1 cellular context compared by ENCODE assay signal in the genomic region with DNA sequence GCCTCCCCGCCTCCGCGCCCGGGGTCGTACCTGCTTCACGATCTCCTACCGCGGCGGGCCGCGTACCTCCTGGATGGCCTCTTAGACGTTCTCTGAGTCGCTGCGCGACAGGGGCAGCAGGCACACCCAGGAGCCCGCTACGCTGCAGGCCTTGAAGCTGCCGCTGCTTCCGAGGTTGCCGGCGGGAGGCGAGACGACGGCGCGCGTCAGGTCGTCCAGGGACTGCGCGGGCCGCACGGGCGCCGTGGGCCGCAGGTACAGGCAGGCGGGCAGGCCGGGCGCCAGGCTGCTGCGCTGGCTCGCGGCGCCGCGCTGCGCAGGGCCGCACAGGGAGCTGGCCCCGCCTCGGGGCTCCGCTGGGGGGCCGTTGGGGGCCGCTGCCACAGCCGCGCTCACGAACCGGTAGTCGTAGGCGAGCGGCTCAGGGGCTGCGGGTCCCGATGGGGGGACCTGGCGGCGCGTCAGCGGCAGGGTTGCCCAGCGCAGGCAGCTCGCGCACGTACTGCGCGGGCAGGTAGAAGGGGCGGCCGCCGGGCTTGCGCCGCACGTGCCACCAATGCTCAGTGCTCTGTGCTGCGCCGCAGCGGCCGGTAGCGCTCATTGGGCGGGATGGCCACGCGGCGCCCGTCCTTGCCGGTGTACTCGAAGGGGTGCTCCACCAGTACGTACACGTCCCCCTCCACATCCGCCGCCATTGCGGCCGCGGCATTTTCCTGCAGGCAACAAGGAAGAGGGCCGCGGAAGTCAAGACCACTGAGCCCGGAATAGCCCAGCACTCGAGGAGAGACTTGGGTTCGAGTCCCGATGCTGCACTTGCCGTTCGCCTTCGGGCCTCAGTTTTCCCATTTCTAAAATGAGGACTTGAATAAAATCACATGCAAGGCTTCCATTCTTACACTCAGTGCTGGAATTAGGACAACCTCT.
TF ChIP-seq lines count a peak whose summit lies in the region.

No MANE protein-coding gene starts in this region.

TF ChIP-seq in H1, 55 proteins besides CTCF, POLR2A, EP300 and RAD21 (continued from another document):
- TF ChIP-seq CEBPB (IDR thresholded peaks at IDR 0.05; ENCODE audit: low read depth, low read length) (no peak), TAF7 (optimal IDR thresholded peaks at IDR 0.05; ENCODE audit: borderline replicate concordance, low read depth, low read length) (no peak), BCL11A (IDR thresholded peaks at IDR 0.05; ENCODE audit: low read depth in 2 of 2, low read length in 2 of 2) (no peak), PHF8 (conservative IDR thresholded peaks at IDR 0.05; ENCODE audit: low read depth, low read length) (no peak), KDM1A (IDR thresholded peaks at IDR 0.05; ENCODE audit: borderline replicate concordance, low read length) (no peak; the same call in 1 of the 2 replicates), SIX5 (IDR thresholded peaks at IDR 0.05; ENCODE audit: low read depth, low read length) (no peak), SP1 (IDR thresholded peaks at IDR 0.05; ENCODE audit: low read depth, low read length) (no peak), TAF1 (IDR thresholded peaks at IDR 0.05; ENCODE audit: low read depth, low read length) (no peak), HDAC6 (IDR thresholded peaks at IDR 0.05; ENCODE audit: low read depth, low read length) (no peak), RNF2 (IDR thresholded peaks at IDR 0.05; ENCODE audit: borderline replicate concordance, low read depth, low read length, missing control alignments, poor library complexity, severe bottlenecking) (peak; percentile 40), SRF (IDR thresholded peaks at IDR 0.05; ENCODE audit: low read depth, low read length) (no peak), SP2 (IDR thresholded peaks at IDR 0.05; ENCODE audit: low read length) (no peak), JUN (IDR thresholded peaks at IDR 0.05; ENCODE audit: low read depth, low read length) (no peak), SIN3A (conservative IDR thresholded peaks at IDR 0.05 in 1 of 2, IDR thresholded peaks at IDR 0.05 in 1 of 2; ENCODE audit: low read depth in 1 of 2, low read length in 2 of 2) (no peak), FOSL1 (IDR thresholded peaks at IDR 0.05; ENCODE audit: insufficient read depth, low read depth, low read length) (no peak), CREB1 (IDR thresholded peaks at IDR 0.05) (peak; percentile 6; the same call in 1 of the 2 replicates), NANOG (IDR thresholded peaks at IDR 0.05; ENCODE audit: insufficient read depth, low read depth, low read length, poor library complexity, severe bottlenecking) (no peak), RFX5 (IDR thresholded peaks at IDR 0.05; ENCODE audit: borderline replicate concordance, low read depth, low read length) (no peak), CBX5 (IDR thresholded peaks at IDR 0.05; ENCODE audit: low read depth, low read length) (no peak), EZH2 (IDR thresholded peaks at IDR 0.05; ENCODE audit: low read depth, low read length, severe bottlenecking) (peak; percentile 90), CTBP2 (IDR thresholded peaks at IDR 0.05; ENCODE audit: borderline replicate concordance, insufficient read depth, insufficient read length, low read length) (peak; percentile 13), GTF2F1 (IDR thresholded peaks at IDR 0.05; ENCODE audit: borderline replicate concordance, low read depth, low read length) (no peak), JUND (IDR thresholded peaks at IDR 0.05; ENCODE audit: low read length) (no peak), HDAC2 (IDR thresholded peaks at IDR 0.05; ENCODE audit: borderline replicate concordance in 1 of 2, low read depth in 2 of 2, low read length in 2 of 2) (no peak), GABPA (IDR thresholded peaks at IDR 0.05; ENCODE audit: borderline replicate concordance, insufficient read depth, low read length) (no peak), BRCA1 (IDR thresholded peaks at IDR 0.05; ENCODE audit: low read depth, low read length) (no peak), TBP (IDR thresholded peaks at IDR 0.05; ENCODE audit: low read depth, low read length) (no peak), YY1 (IDR thresholded peaks at IDR 0.05; ENCODE audit: low read depth, low read length) (no peak), TCF12 (IDR thresholded peaks at IDR 0.05; ENCODE audit: low read depth, low read length) (no peak), POLR2AphosphoS5 (IDR thresholded peaks at IDR 0.05; ENCODE audit: low read depth, low read length) (no peak)
- TF ChIP-seq, protein P1, sequence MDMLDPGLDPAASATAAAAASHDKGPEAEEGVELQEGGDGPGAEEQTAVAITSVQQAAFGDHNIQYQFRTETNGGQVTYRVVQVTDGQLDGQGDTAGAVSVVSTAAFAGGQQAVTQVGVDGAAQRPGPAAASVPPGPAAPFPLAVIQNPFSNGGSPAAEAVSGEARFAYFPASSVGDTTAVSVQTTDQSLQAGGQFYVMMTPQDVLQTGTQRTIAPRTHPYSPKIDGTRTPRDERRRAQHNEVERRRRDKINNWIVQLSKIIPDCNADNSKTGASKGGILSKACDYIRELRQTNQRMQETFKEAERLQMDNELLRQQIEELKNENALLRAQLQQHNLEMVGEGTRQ (IDR thresholded peaks at IDR 0.05; ENCODE audit: low read length), result no peak
- TF ChIP-seq, protein P2, sequence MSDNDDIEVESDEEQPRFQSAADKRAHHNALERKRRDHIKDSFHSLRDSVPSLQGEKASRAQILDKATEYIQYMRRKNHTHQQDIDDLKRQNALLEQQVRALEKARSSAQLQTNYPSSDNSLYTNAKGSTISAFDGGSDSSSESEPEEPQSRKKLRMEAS (IDR thresholded peaks at IDR 0.05), result peak; percentile 97
- TF ChIP-seq, protein P3, sequence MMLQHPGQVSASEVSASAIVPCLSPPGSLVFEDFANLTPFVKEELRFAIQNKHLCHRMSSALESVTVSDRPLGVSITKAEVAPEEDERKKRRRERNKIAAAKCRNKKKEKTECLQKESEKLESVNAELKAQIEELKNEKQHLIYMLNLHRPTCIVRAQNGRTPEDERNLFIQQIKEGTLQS (IDR thresholded peaks at IDR 0.05; ENCODE audit: insufficient read depth, low read depth, low read length), result no peak
- TF ChIP-seq, protein P4, sequence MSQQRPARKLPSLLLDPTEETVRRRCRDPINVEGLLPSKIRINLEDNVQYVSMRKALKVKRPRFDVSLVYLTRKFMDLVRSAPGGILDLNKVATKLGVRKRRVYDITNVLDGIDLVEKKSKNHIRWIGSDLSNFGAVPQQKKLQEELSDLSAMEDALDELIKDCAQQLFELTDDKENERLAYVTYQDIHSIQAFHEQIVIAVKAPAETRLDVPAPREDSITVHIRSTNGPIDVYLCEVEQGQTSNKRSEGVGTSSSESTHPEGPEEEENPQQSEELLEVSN (IDR thresholded peaks at IDR 0.05), result peak; percentile 96
